In the genomic region with DNA sequence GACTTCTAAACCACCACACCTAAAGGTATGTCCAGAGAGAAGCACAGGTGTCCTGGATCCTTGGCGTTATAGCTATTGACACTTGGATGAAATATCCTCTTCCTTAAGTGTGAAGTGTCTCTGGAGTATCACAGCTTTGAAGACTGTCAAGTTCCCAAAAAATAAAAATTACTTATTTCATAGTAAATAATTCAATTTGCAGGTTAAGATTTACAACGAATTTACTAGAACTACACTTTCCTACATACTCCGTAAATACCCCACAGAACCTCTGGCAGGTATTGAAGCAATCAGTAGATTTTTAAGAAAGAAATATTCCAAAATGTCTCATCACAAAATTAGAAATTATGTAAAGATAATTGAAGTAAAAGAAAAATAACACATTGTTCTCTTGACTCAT, we compare ENCODE assay signal across 8 cellular contexts.
"Had no signal": no experiment of that assay in that cellular context is flagged by ENCODE, and none has a peak within 500 bp of the region (broad histone marks: within the 10 kb centered on the region; RNA-seq: fewer than 3 reads in every experiment).

No MANE protein-coding gene starts in this region.

- ATAC-seq: GM12878 had no signal

- FAIRE-seq: G401.6, GM12878, GM12891, GM12892, GM18507, GM19239 had no signal

- H3K4me3 ChIP-seq: GM12878 had no signal

- DNase-seq: GDM1, GF-D8 had no signal
